18 cellular contexts compared by ENCODE assay signal in genomic region chr2:28209312-28209711, GRCh38.
DNase-seq lines count a peak whose midpoint lies in the region; TF ChIP-seq lines count a peak whose summit lies in the region.
"Had no signal": no experiment of that assay in that cellular context is flagged by ENCODE, and none has a peak within 500 bp of the region (broad histone marks: within the 10 kb centered on the region; RNA-seq: fewer than 3 reads in every experiment).

No MANE protein-coding gene starts in this region.

- intact Hi-C loops in dorsolateral prefrontal cortex (cut with DNase I): no loop called here
- intact Hi-C loops in activated CD4-positive, alpha-beta T cell treated with anti-CD3 and anti-CD28 coated beads, Interleukin-2, amount 10 ng/mL, durations not matched to agents 24 days and 14 days (cut with micrococcal nuclease): no loop called here

- H3K4me3 ChIP-seq in duodenal mucosa (ENCODE audit: low read depth in 1 of 2, low read length in 2 of 2) (no peak overlapping the region), dorsolateral prefrontal cortex (no peak overlapping the region)
- H3K4me3 ChIP-seq: GM12878, PC-9 had no signal

- H3K27me3 Mint-ChIP-seq in type B pancreatic cell: no peaks in the 10 kb centered on the region
- peaks cover 2% of the 10 kb centered on the region for H3K27me3 Mint-ChIP-seq in activated CD4-positive, alpha-beta T cell treated with anti-CD3 and anti-CD28 coated beads, Interleukin-2, amount 10 ng/mL, durations not matched to agents 24 days and 14 days
- H3K27me3 Mint-ChIP-seq: CD8-positive, alpha-beta memory T cell had no signal

- DNase-seq in DMS53 (lab: John Stamatoyannopoulos, UW): peak; percentile 1
- DNase-seq in DMS53 treated with DMSO at 0.1 percent for 48 hours (lab: John Stamatoyannopoulos, UW; ENCODE audit: unreplicated experiment): no peak
- DNase-seq in iris pigment epithelial cell (ENCODE audit: low read depth): peak; percentile 21
- no peak for DNase-seq in type B pancreatic cell (ENCODE audit: extremely low spot score, unreplicated experiment)
- no peak for DNase-seq in NCI-H2196 (lab: John Stamatoyannopoulos, UW; ENCODE audit: unreplicated experiment)
- no peak for DNase-seq in dorsolateral prefrontal cortex
- DNase-seq in activated CD4-positive, alpha-beta T cell treated with anti-CD3 and anti-CD28 coated beads, Interleukin-2, amount 10 ng/mL, durations not matched to agents 24 days and 14 days: no peak
- DNase-seq: CD8-positive, alpha-beta memory T cell; DMS 273 treated with DMSO at 0.1 percent for 48 hours; HCEC 1CT; NCI-H1694; NCI-H446; NCI-H748 treated with DMSO at 0.1 percent for 48 hours; PC-9; Right ventricle myocardium superior had no signal

- H3K9me3 ChIP-seq in duodenal mucosa (ENCODE audit: control insufficient read depth in 1 of 2, low read length in 2 of 2): no peaks in the 10 kb centered on the region

- H3K9ac ChIP-seq in duodenal mucosa (ENCODE audit: low read depth in 1 of 2, low read length in 2 of 2): no peak overlapping the region

- peaks cover 20 to 28% of the 10 kb centered on the region in 2 donors for H3K4me1 ChIP-seq in duodenal mucosa (ENCODE audit: control insufficient read depth in 1 of 2, insufficient read depth in 2 of 2, low read length in 2 of 2)

- no peak overlapping the region for H3K4me3 Mint-ChIP-seq in type B pancreatic cell
- H3K4me3 Mint-ChIP-seq in activated CD4-positive, alpha-beta T cell treated with anti-CD3 and anti-CD28 coated beads, Interleukin-2, amount 10 ng/mL, durations not matched to agents 24 days and 14 days: no peak overlapping the region
- H3K4me3 Mint-ChIP-seq: CD8-positive, alpha-beta memory T cell had no signal

- H3K27ac ChIP-seq in duodenal mucosa (ENCODE audit: low read depth, low read length) (peak overlapping the region; percentile 46), dorsolateral prefrontal cortex (no peak overlapping the region)
- H3K27ac ChIP-seq: 22Rv1, PC-9 had no signal

- peaks cover 5% of the 10 kb centered on the region for H3K4me1 Mint-ChIP-seq in type B pancreatic cell (ENCODE audit: unreplicated experiment)
- H3K4me1 Mint-ChIP-seq in activated CD4-positive, alpha-beta T cell treated with anti-CD3 and anti-CD28 coated beads, Interleukin-2, amount 10 ng/mL, durations not matched to agents 24 days and 14 days: no peaks in the 10 kb centered on the region

- H3K9me3 Mint-ChIP-seq in type B pancreatic cell: no peaks in the 10 kb centered on the region
- no peaks in the 10 kb centered on the region for H3K9me3 Mint-ChIP-seq in activated CD4-positive, alpha-beta T cell treated with anti-CD3 and anti-CD28 coated beads, Interleukin-2, amount 10 ng/mL, durations not matched to agents 24 days and 14 days
- H3K9me3 Mint-ChIP-seq: CD8-positive, alpha-beta memory T cell had no signal

- peak overlapping the region; percentile 35 for H3K27ac Mint-ChIP-seq in type B pancreatic cell
- no peak overlapping the region for H3K27ac Mint-ChIP-seq in activated CD4-positive, alpha-beta T cell treated with anti-CD3 and anti-CD28 coated beads, Interleukin-2, amount 10 ng/mL, durations not matched to agents 24 days and 14 days

- H3K27me3 ChIP-seq in duodenal mucosa (ENCODE audit: control insufficient read depth in 1 of 2, insufficient read depth in 2 of 2, low read length in 2 of 2) (no peaks in the 10 kb centered on the region), dorsolateral prefrontal cortex (no peaks in the 10 kb centered on the region)

- no peaks in the 10 kb centered on the region for H3K36me3 Mint-ChIP-seq in type B pancreatic cell
- peaks cover 1% of the 10 kb centered on the region for H3K36me3 Mint-ChIP-seq in activated CD4-positive, alpha-beta T cell treated with anti-CD3 and anti-CD28 coated beads, Interleukin-2, amount 10 ng/mL, durations not matched to agents 24 days and 14 days (ENCODE audit: low read depth)

- no peak for TF ChIP-seq CTCF in type B pancreatic cell (conservative IDR thresholded peaks at IDR 0.05)
- TF ChIP-seq CTCF in dorsolateral prefrontal cortex (IDR thresholded peaks at IDR 0.05 in 54 of 56, conservative IDR thresholded peaks at IDR 0.05 in 2 of 56; ENCODE audit: low read depth in 1 of 56, partially characterized antibody in 56 of 56): no peak

- no peaks in the 10 kb centered on the region for H3K36me3 ChIP-seq in duodenal mucosa (ENCODE audit: control insufficient read depth in 1 of 2, insufficient read depth in 2 of 2, low read length in 2 of 2)

Comparison
In these comparisons a context has a peak if more than half of its experiments do, and no peak if none do; other contexts are left out.
1. DNase-seq: peak in DMS53 (single experiment) and iris pigment epithelial cell (single experiment); none in DMS53 treated with DMSO at 0.1 percent for 48 hours (single experiment), type B pancreatic cell (single experiment), NCI-H2196 (single experiment), dorsolateral prefrontal cortex (0 of 10) and activated CD4-positive, alpha-beta T cell treated with anti-CD3 and anti-CD28 coated beads, Interleukin-2, amount 10 ng/mL, durations not matched to agents 24 days and 14 days (single experiment).